Comparison of ENCODE assay signal across 20 cellular contexts in the genomic region with DNA sequence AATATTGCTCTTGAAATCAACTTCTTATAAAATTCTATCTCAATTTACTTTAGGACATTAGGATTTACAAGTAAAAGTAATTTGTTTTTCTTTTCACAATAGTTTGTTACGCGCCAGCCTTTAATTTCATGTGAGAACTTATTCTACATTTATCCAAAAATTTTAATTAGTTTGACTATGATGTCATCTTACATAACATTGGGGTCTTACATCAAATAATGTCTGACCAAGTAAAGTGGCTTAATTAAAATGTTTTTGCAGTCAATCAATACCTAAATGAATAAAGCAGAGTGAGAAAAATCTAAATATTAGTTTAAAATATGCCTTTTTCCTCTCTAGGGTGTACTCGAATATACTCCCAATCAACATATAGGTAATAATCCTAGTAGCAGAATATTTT.
A peak's percentile ranks its signal among the peaks of the same experiment; 100 is the strongest.
DNase-seq lines count a peak whose midpoint lies in the region; ATAC-seq, FAIRE-seq and TF ChIP-seq lines count a peak whose summit lies in the region.
"Had no signal": no experiment of that assay in that cellular context is flagged by ENCODE, and none has a peak within 500 bp of the region (broad histone marks: within the 10 kb centered on the region; RNA-seq: fewer than 3 reads in every experiment).

No MANE protein-coding gene starts in this region.

- no peak overlapping the region for H3K4me3 ChIP-seq in HepG2 (replicated peaks in 1 of 3; ENCODE audit: insufficient read depth in 1 of 3, low read depth in 2 of 3, low read length in 3 of 3)
- no peak overlapping the region for H3K4me3 ChIP-seq in right lobe of liver
- H3K4me3 ChIP-seq in kidney (ENCODE audit: low read length in 2 of 2): no peak overlapping the region
- H3K4me3 ChIP-seq: A549; BLaER1 treated with 17β-estradiol and CSF1 and Interleukin-3, amounts not matched to agents 10 nM and 100 nM had no signal

- H4K20me1 ChIP-seq in HepG2 (ENCODE audit: insufficient read depth, low read length): no peaks in the 10 kb centered on the region
- H4K20me1 ChIP-seq: BLaER1 treated with 17β-estradiol and CSF1 and Interleukin-3, amounts not matched to agents 10 nM and 100 nM had no signal

- H3K9ac ChIP-seq in HepG2 (ENCODE audit: insufficient read depth, low read depth, low read length) (no peak overlapping the region), kidney (ENCODE audit: low read length in 2 of 2) (no peak overlapping the region)
- H3K9ac ChIP-seq: BLaER1 treated with 17β-estradiol and CSF1 and Interleukin-3, amounts not matched to agents 10 nM and 100 nM had no signal

- H3K27me3 ChIP-seq in HepG2 (ENCODE audit: control insufficient read depth in 1 of 2, insufficient read depth in 2 of 2, low read length in 2 of 2) (no peaks in the 10 kb centered on the region), right lobe of liver (no peaks in the 10 kb centered on the region)
- H3K27me3 ChIP-seq: BLaER1 treated with 17β-estradiol and CSF1 and Interleukin-3, amounts not matched to agents 10 nM and 100 nM had no signal

- DNase-seq in HepG2 (ENCODE audit: low spot score): no peak
- DNase-seq in right lobe of liver: no peak
- no peak for DNase-seq in kidney
- DNase-seq: AML-193; Caco-2; Calu3; CD4-positive, alpha-beta T cell; CD8-positive, alpha-beta T cell; DMS79 treated with DMSO at 0.1 percent for 48 hours; GF-D8 had no signal

- H3K4me1 ChIP-seq in HepG2 (ENCODE audit: insufficient read depth, low read length) (no peaks in the 10 kb centered on the region), right lobe of liver (no peaks in the 10 kb centered on the region), kidney (ENCODE audit: control insufficient read depth in 1 of 2, insufficient read depth in 1 of 2, low read depth in 1 of 2, low read length in 2 of 2) (no peaks in the 10 kb centered on the region)
- H3K4me1 ChIP-seq: A549; BLaER1 treated with 17β-estradiol and CSF1 and Interleukin-3, amounts not matched to agents 10 nM and 100 nM; Caco-2 had no signal

- intact Hi-C loops in HepG2 (cut with micrococcal nuclease; ENCODE audit: unreplicated experiment) (no loop called here), right lobe of liver (cut with DNase I) (no loop called here), kidney (cut with DNase I) (no loop called here)

- FAIRE-seq in HepG2 (lab: Jason Lieb, UNC) (no peak), kidney (lab: Jason Lieb, UNC) (peak; percentile 27)
- FAIRE-seq: A549, D721Med, G401.6, GM12891, GM19239 had no signal

- H2AFZ ChIP-seq in HepG2 (ENCODE audit: low read length): no peak overlapping the region

- H3K36me3 ChIP-seq in HepG2 (replicated peaks in 1 of 2; ENCODE audit: control insufficient read depth in 1 of 2, insufficient read depth in 2 of 2, low read length in 2 of 2) (no peaks in the 10 kb centered on the region), right lobe of liver (no peaks in the 10 kb centered on the region), kidney (ENCODE audit: control insufficient read depth in 1 of 2, insufficient read depth in 2 of 2, low read length in 2 of 2) (no peaks in the 10 kb centered on the region)
- H3K36me3 ChIP-seq: BLaER1 treated with 17β-estradiol and CSF1 and Interleukin-3, amounts not matched to agents 10 nM and 100 nM had no signal

- no peak for TF ChIP-seq POLR2A in HepG2 (IDR thresholded peaks at IDR 0.05; ENCODE audit: insufficient read depth in 1 of 2, low read depth in 2 of 2, low read length in 2 of 2)
- no peak for TF ChIP-seq POLR2A in right lobe of liver (IDR thresholded peaks at IDR 0.05)

- H3K27ac ChIP-seq in HepG2 (ENCODE audit: extremely low read length, insufficient read depth, low read length): no peak overlapping the region
- no peak overlapping the region for H3K27ac ChIP-seq in right lobe of liver
- no peak overlapping the region for H3K27ac ChIP-seq in kidney (ENCODE audit: low read depth in 2 of 2, low read length in 2 of 2)
- H3K27ac ChIP-seq: 22Rv1; A549; BLaER1 treated with 17β-estradiol and CSF1 and Interleukin-3, amounts not matched to agents 10 nM and 100 nM; C4-2B had no signal

- no peak overlapping the region for H3K4me2 ChIP-seq in HepG2 (ENCODE audit: low read depth, low read length)
- H3K4me2 ChIP-seq: A549; BLaER1 treated with 17β-estradiol and CSF1 and Interleukin-3, amounts not matched to agents 10 nM and 100 nM had no signal

- H3K79me2 ChIP-seq in HepG2 (ENCODE audit: insufficient read depth, low read length): no peaks in the 10 kb centered on the region

- in situ Hi-C loops in HepG2 (cut with HindIII; ENCODE audit: extremely low pct_ligation_motif_present, low pct_unique_long_range_greater_than_20kb): no loop called here

- no peak for TF ChIP-seq EP300 in HepG2 (IDR thresholded peaks at IDR 0.05; ENCODE audit: low read depth in 2 of 2, low read length in 2 of 2)
- TF ChIP-seq EP300 in HepG2 (CRISPR knock-in tag; IDR thresholded peaks at IDR 0.05; ENCODE audit: borderline replicate concordance): no peak

- H3K9me3 ChIP-seq in HepG2 (ENCODE audit: low read length) (peaks cover 64% of the 10 kb centered on the region), right lobe of liver (no peaks in the 10 kb centered on the region), kidney (ENCODE audit: control insufficient read depth in 1 of 2, low read length in 2 of 2) (no peaks in the 10 kb centered on the region)
- H3K9me3 ChIP-seq: A549; BLaER1 treated with 17β-estradiol and CSF1 and Interleukin-3, amounts not matched to agents 10 nM and 100 nM; Caco-2 had no signal

- no peak for TF ChIP-seq RAD21 in HepG2 (CRISPR knock-in tag; IDR thresholded peaks at IDR 0.05)

- CTCF ChIA-PET in HepG2 (lab: Yijun Ruan, JAX; ENCODE audit: low intra/inter-chr PET ratio, low total read pairs): no interaction called here

- WGBS in HepG2 (ENCODE audit: low lambda C conversion rate): 60% methylated on average over 3 of the region's 3 CpGs
- WGBS in right lobe of liver (ENCODE audit: insufficient coverage, low coverage, low lambda C conversion rate, missing lambda C conversion rate): 75% methylated on average over 3 of the region's 3 CpGs

- no TSS peak for BruUV-seq in HepG2 (replicated peaks; lab: Mats Ljungman, UMichigan)

- POLR2A ChIA-PET in HepG2 (lab: Yijun Ruan, JAX): no interaction called here

- no peak for TF ChIP-seq CTCF in HepG2 (CRISPR knock-in tag; IDR thresholded peaks at IDR 0.05)
- no peak for TF ChIP-seq CTCF in right lobe of liver (IDR thresholded peaks at IDR 0.05)
- TF ChIP-seq CTCF in kidney (IDR thresholded peaks at IDR 0.05; ENCODE audit: borderline replicate concordance, extremely low read depth, insufficient read depth): no peak

- ATAC-seq in HepG2: no peak
- ATAC-seq in right lobe of liver: no peak
- ATAC-seq in GM21528 (IDR thresholded peaks at IDR 0.05; ENCODE audit: low FRiP score, unreplicated experiment): no peak
- no peak for ATAC-seq in GM19455 (IDR thresholded peaks at IDR 0.05; ENCODE audit: unreplicated experiment)
- ATAC-seq: A549; CD8-positive, alpha-beta T cell had no signal

TF ChIP-seq in HepG2, 621 proteins besides CTCF, POLR2A, EP300 and RAD21:
- TF ChIP-seq CREB1 (IDR thresholded peaks at IDR 0.05) (peak; percentile 32; the same call in 1 of the 2 replicates), CREB1 (CRISPR knock-in tag; IDR thresholded peaks at IDR 0.05) (no peak), RNF2 (conservative IDR thresholded peaks at IDR 0.05; ENCODE audit: low read depth) (no peak), ATF7 (IDR thresholded peaks at IDR 0.05) (peak; percentile 93), ATF7 (CRISPR knock-in tag; IDR thresholded peaks at IDR 0.05) (no peak)
